Comparison of ENCODE assay signal across 8 cellular contexts in genomic region chr16:84648595-84649510, GRCh38. TPM values are rescaled to one million over a fixed set of nuclear protein-coding genes. Genes with fewer than 3 reads are reported as not detected.
DNase-seq lines count a peak whose midpoint lies in the region; ATAC-seq and TF ChIP-seq lines count a peak whose summit lies in the region.

No MANE protein-coding gene starts in this region.

- H3K9me3 ChIP-seq in PC-3 (ENCODE audit: low read length) (no peaks in the 10 kb centered on the region), gastrocnemius medialis (no peaks in the 10 kb centered on the region)

- H3K9me2 ChIP-seq in PC-3 (replicated peaks; ENCODE audit: low read length): no peaks in the 10 kb centered on the region

- peak overlapping the region; percentile 67 for H3K27ac Mint-ChIP-seq in activated naive CD8-positive, alpha-beta T cell treated with anti-CD3 and anti-CD28 coated beads, Interleukin-2, amount 50 U/mL, for 24 hours

- H4K20me1 ChIP-seq in PC-3 (ENCODE audit: low read length): no peaks in the 10 kb centered on the region

- no peaks in the 10 kb centered on the region for H3K27me3 ChIP-seq in PC-3 (ENCODE audit: low read length)
- no peaks in the 10 kb centered on the region for H3K27me3 ChIP-seq in gastrocnemius medialis

- CTCF ChIA-PET in PC-3 (lab: Charles Lee): interaction anchor here (0.6 kb wide), 1 partner anchor 61 kb away, joined by 3 read pairs; no protein-coding TSS in a partner anchor

- H3K27me3 Mint-ChIP-seq in activated naive CD8-positive, alpha-beta T cell treated with anti-CD3 and anti-CD28 coated beads, Interleukin-2, amount 50 U/mL, for 24 hours: peaks cover 7% of the 10 kb centered on the region

- H3K9me3 Mint-ChIP-seq in activated naive CD8-positive, alpha-beta T cell treated with anti-CD3 and anti-CD28 coated beads, Interleukin-2, amount 50 U/mL, for 24 hours: no peaks in the 10 kb centered on the region

- peak overlapping the region; percentile 15; the same call in 1 of the 2 replicates for H2AFZ ChIP-seq in PC-3 (ENCODE audit: low read length)

- H3K27ac ChIP-seq in PC-3 (ENCODE audit: low read length) (no peak overlapping the region), gastrocnemius medialis (peak overlapping the region; percentile 66 to 81 (median 76))

- BruUV-seq in PC-3 (replicated peaks; lab: Mats Ljungman, UMichigan): TSS peak; percentile 30

- peaks cover 48% of the 10 kb centered on the region for H3K4me1 Mint-ChIP-seq in activated naive CD8-positive, alpha-beta T cell treated with anti-CD3 and anti-CD28 coated beads, Interleukin-2, amount 50 U/mL, for 24 hours

- no peak for TF ChIP-seq CTCF in PC-3 (conservative IDR thresholded peaks at IDR 0.05; ENCODE audit: low read depth, low read length)
- no peak for TF ChIP-seq CTCF in gastrocnemius medialis (IDR thresholded peaks at IDR 0.05 in 4 of 5, conservative IDR thresholded peaks at IDR 0.05 in 1 of 5)

- POLR2A ChIA-PET in PC-3 (lab: Charles Lee; ENCODE audit: unreplicated experiment): no interaction called here

- H3K4me1 ChIP-seq in PC-3 (ENCODE audit: insufficient read depth, low read length) (peaks cover 7% of the 10 kb centered on the region), gastrocnemius medialis (peaks cover 12 to 15% of the 10 kb centered on the region in 2 donors)

- no peaks in the 10 kb centered on the region; the same call in none of the 2 replicates for H3K36me3 ChIP-seq in PC-3 (ENCODE audit: low read depth, low read length)
- H3K36me3 ChIP-seq in gastrocnemius medialis: peaks cover 0 to 8% of the 10 kb centered on the region in 2 donors

- peak overlapping the region; percentile 80 for H3K4me3 Mint-ChIP-seq in activated naive CD8-positive, alpha-beta T cell treated with anti-CD3 and anti-CD28 coated beads, Interleukin-2, amount 50 U/mL, for 24 hours

- peaks cover 19% of the 10 kb centered on the region for H3K36me3 Mint-ChIP-seq in activated naive CD8-positive, alpha-beta T cell treated with anti-CD3 and anti-CD28 coated beads, Interleukin-2, amount 50 U/mL, for 24 hours (ENCODE audit: low read depth)

- H3K9ac ChIP-seq in PC-3 (ENCODE audit: low read length): peak overlapping the region; percentile 72

- DNase-seq in PC-3: peak; percentile 26
- peak; percentile 54 for DNase-seq in activated naive CD8-positive, alpha-beta T cell treated with anti-CD3 and anti-CD28 coated beads, Interleukin-2, amount 50 U/mL, for 24 hours
- peak; percentile 41 for DNase-seq in hepatic stellate cell (ENCODE audit: low spot score)
- DNase-seq in gastrocnemius medialis: peak in 1 of 2 donors; percentile 45
- DNase-seq in NCI-H2107 treated with DMSO at 0.1 percent for 48 hours (lab: John Stamatoyannopoulos, UW; ENCODE audit: unreplicated experiment): no peak
- DNase-seq in NCI-H2107 (lab: John Stamatoyannopoulos, UW): no peak

- TF ChIP-seq POLR2A in gastrocnemius medialis (IDR thresholded peaks at IDR 0.05): no peak

- H3F3A ChIP-seq in PC-3 (ENCODE audit: low read length, unreplicated experiment): no peaks in the 10 kb centered on the region

- in situ Hi-C loops in gastrocnemius medialis (cut with MboI; ENCODE audit: low sequenced_read_pairs in 4 of 4): loop anchor here in 1 of 4 donors (25.0 kb wide), 1 partner anchor 313 kb away; no protein-coding TSS in a partner anchor

- H3K4me3 ChIP-seq in PC-3 (ENCODE audit: low read length) (peak overlapping the region; percentile 90), gastrocnemius medialis (peak overlapping the region; percentile 62 to 93 (median 74))

- intact Hi-C loops in PC-3 (cut with micrococcal nuclease) (no loop called here), gastrocnemius medialis (cut with DNase I; ENCODE audit: low total_unique reads) (no loop called here)

- ATAC-seq in GM18517 (IDR thresholded peaks at IDR 0.05; ENCODE audit: unreplicated experiment) (peak; percentile 54), HG02623 (IDR thresholded peaks at IDR 0.05; ENCODE audit: unreplicated experiment) (peak; percentile 44), PC-3 (peak; percentile 79), gastrocnemius medialis (peak; percentile 51 to 66)
- ATAC-seq in activated naive CD8-positive, alpha-beta T cell treated with anti-CD3 and anti-CD28 coated beads, Interleukin-2, amount 50 U/mL, for 24 hours: peak; percentile 63

- H3K79me2 ChIP-seq in PC-3 (ENCODE audit: low read length): peaks cover 10% of the 10 kb centered on the region

- H3K4me2 ChIP-seq in PC-3 (ENCODE audit: low read length): peak overlapping the region; percentile 93

RNA-seq across cellular contexts. Expression of gene KLHL36, which starts 0.5 kb away (rescaled TPM):
- total RNA-seq in PC-3 (2014; rRNA removed): 33.8 and 35.0 TPM in 2 replicates
- total RNA-seq in gastrocnemius medialis: 10 to 100 TPM; 15.6 to 33.9 (median 18.2) TPM

RNA-seq across cellular contexts. Expression of gene COTL1, which starts 31.0 kb away (rescaled TPM):
- total RNA-seq in PC-3 (2014; rRNA removed) (408 and 465 TPM in 2 replicates), gastrocnemius medialis (1 to 10 TPM; 2.8 to 8.7 (median 6.2) TPM)

RNA-seq across cellular contexts. Expression of gene USP10, which starts 50.9 kb away (rescaled TPM):
- total RNA-seq in PC-3 (2014; rRNA removed) (50.4 and 62.3 TPM in 2 replicates), gastrocnemius medialis (100 to 1,000 TPM in 1 of 4 donors, 10 to 100 TPM in 3; 61.1 to 103 (median 74.4) TPM)

Comparison
In these comparisons a context has a peak if more than half of its experiments do, and no peak if none do; other contexts are left out.
1. DNase-seq: peak in PC-3 (single experiment), activated naive CD8-positive, alpha-beta T cell treated with anti-CD3 and anti-CD28 coated beads, Interleukin-2, amount 50 U/mL, for 24 hours (single experiment) and hepatic stellate cell (single experiment); none in NCI-H2107 treated with DMSO at 0.1 percent for 48 hours (single experiment) and NCI-H2107 (single experiment).
2. RNA of gene COTL1, which starts 31.0 kb away (total RNA-seq): 408 to 465 TPM in PC-3; 2.8 to 8.7 TPM in gastrocnemius medialis; every median in the first group is over 10 times any median in the second.
3. Peak in every context shown above with its lines, with median percentiles within 50 percentile points of each other: ATAC-seq.